ENCODE assay signal across 1 cellular context in the genomic region with DNA sequence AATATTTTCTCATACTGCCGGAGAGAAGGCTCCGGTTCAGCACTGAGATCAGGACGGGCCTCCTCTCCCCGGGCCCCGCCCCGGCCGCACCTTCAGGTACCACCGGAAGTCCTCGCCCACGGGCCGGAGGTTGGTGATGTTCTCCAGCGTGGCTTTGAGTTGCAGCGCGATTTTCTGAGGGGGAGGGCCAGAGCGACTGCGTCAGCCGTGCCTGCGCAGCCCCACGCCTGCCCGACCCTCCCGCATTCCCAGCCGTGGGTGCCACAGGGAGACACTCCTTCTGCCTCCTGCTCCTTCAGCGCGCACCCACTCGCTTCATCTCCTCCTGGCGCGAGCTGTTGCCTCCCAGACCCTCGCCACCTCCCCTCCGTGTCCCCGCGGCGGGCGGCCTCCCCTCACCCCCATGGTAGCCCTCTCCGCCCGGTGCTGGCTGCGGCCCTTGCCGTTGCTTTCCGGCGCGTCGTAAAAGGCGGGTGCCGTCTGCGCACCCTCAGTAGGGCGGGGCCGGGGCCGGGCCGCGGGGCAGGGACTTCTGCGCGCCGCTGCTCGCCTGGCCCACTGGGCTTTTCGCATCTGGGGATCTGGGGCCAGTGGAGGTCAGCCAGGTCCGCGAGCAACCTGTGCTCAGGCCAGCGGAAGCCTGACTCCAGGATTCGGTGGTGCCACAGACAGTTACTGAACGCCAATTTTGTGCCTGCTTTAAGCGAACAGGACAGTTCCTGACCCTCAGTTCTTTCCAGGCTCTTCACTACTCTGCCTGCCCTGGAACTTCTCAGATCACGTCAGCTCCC.
TF ChIP-seq lines count a peak whose summit lies in the region.

A gene (minus strand): TSS at position 464 of the 791 bp plus-strand sequence. CDS start 59 bp downstream, at position 405.

TF ChIP-seq in HepG2, 621 proteins besides CTCF, POLR2A, EP300 and RAD21 (continued from another document and continues in another):
- TF ChIP-seq SRF (IDR thresholded peaks at IDR 0.05; ENCODE audit: low read depth, low read length) (no peak), PTBP1 (IDR thresholded peaks at IDR 0.05; ENCODE audit: low read depth, low read length, poor library complexity, severe bottlenecking) (no peak), JARID2 (CRISPR knock-in tag; IDR thresholded peaks at IDR 0.05; ENCODE audit: insufficient replicate concordance) (no peak), CBX2 (IDR thresholded peaks at IDR 0.05; ENCODE audit: low read depth, low read length) (no peak), CBX2 (CRISPR knock-in tag; IDR thresholded peaks at IDR 0.05; ENCODE audit: low read depth) (0 out of 2 replicates have a peak, but pooled peaks have one; percentile 31), ZBTB7A (CRISPR knock-in tag; IDR thresholded peaks at IDR 0.05) (peak; percentile 88), RXRB (CRISPR knock-in tag; IDR thresholded peaks at IDR 0.05; ENCODE audit: borderline replicate concordance) (peak; percentile 74; the same call in 1 of the 2 replicates), TAF1 (CRISPR knock-in tag; IDR thresholded peaks at IDR 0.05) (peak; percentile 98), ZNF180 (CRISPR knock-in tag; IDR thresholded peaks at IDR 0.05; ENCODE audit: borderline replicate concordance, low read depth) (peak; percentile 85; the same call in 1 of the 2 replicates), SMARCE1 (IDR thresholded peaks at IDR 0.05; ENCODE audit: borderline replicate concordance) (no peak), ATF7 (IDR thresholded peaks at IDR 0.05) (no peak), ATF7 (CRISPR knock-in tag; IDR thresholded peaks at IDR 0.05) (peak; percentile 71; the same call in 1 of the 2 replicates), SSRP1 (CRISPR knock-in tag; IDR thresholded peaks at IDR 0.05) (no peak), HDAC2 (CRISPR knock-in tag; IDR thresholded peaks at IDR 0.05) (peak; percentile 62), KLF16 (CRISPR knock-in tag; IDR thresholded peaks at IDR 0.05) (peak in 1 of 2 experiments; percentile 71; a peak in 1 of 4 replicates), GATAD1 (CRISPR knock-in tag; IDR thresholded peaks at IDR 0.05) (peak; percentile 96), SAP130 (CRISPR knock-in tag; IDR thresholded peaks at IDR 0.05; ENCODE audit: low read depth) (peak; percentile 89), ZMAT3 (CRISPR knock-in tag; conservative IDR thresholded peaks at IDR 0.05) (no peak), ZNF616 (CRISPR knock-in tag; IDR thresholded peaks at IDR 0.05; ENCODE audit: low read depth) (0 out of 2 replicates have a peak, but pooled peaks have one; percentile 46), ZNF350 (CRISPR knock-in tag; IDR thresholded peaks at IDR 0.05; ENCODE audit: borderline replicate concordance, low read depth) (peak; percentile 89), FOXK1 (CRISPR knock-in tag; IDR thresholded peaks at IDR 0.05; ENCODE audit: borderline replicate concordance, low read depth) (peak; percentile 71), CAMTA2 (CRISPR knock-in tag; IDR thresholded peaks at IDR 0.05; ENCODE audit: borderline replicate concordance) (peak; percentile 91; the same call in 1 of the 2 replicates), SOX6 (IDR thresholded peaks at IDR 0.05) (no peak), SOX6 (CRISPR knock-in tag; IDR thresholded peaks at IDR 0.05) (peak; percentile 78), ZFP1 (CRISPR knock-in tag; IDR thresholded peaks at IDR 0.05) (0 out of 2 replicates have a peak, but pooled peaks have one; percentile 66), ZNF629 (CRISPR knock-in tag; conservative IDR thresholded peaks at IDR 0.05) (peak; percentile 18; the same call in 1 of the 2 replicates), AHR (CRISPR knock-in tag; IDR thresholded peaks at IDR 0.05) (0 out of 2 replicates have a peak, but pooled peaks have one; percentile 60)
- TF ChIP-seq, protein P1, sequence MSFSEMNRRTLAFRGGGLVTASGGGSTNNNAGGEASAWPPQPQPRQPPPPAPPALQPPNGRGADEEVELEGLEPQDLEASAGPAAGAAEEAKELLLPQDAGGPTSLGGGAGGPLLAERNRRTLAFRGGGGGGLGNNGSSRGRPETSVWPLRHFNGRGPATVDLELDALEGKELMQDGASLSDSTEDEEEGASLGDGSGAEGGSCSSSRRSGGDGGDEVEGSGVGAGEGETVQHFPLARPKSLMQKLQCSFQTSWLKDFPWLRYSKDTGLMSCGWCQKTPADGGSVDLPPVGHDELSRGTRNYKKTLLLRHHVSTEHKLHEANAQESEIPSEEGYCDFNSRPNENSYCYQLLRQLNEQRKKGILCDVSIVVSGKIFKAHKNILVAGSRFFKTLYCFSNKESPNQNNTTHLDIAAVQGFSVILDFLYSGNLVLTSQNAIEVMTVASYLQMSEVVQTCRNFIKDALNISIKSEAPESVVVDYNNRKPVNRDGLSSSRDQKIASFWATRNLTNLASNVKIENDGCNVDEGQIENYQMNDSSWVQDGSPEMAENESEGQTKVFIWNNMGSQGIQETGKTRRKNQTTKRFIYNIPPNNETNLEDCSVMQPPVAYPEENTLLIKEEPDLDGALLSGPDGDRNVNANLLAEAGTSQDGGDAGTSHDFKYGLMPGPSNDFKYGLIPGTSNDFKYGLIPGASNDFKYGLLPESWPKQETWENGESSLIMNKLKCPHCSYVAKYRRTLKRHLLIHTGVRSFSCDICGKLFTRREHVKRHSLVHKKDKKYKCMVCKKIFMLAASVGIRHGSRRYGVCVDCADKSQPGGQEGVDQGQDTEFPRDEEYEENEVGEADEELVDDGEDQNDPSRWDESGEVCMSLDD (CRISPR knock-in tag; IDR thresholded peaks at IDR 0.05; ENCODE audit: borderline replicate concordance), result no peak; the same call in 1 of the 2 replicates
- TF ChIP-seq, protein P2, sequence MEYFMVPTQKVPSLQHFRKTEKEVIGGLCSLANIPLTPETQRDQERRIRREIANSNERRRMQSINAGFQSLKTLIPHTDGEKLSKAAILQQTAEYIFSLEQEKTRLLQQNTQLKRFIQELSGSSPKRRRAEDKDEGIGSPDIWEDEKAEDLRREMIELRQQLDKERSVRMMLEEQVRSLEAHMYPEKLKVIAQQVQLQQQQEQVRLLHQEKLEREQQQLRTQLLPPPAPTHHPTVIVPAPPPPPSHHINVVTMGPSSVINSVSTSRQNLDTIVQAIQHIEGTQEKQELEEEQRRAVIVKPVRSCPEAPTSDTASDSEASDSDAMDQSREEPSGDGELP (IDR thresholded peaks at IDR 0.05; ENCODE audit: borderline replicate concordance, low read depth), result no peak; the same call in 1 of the 2 replicates
- TF ChIP-seq, protein P3, sequence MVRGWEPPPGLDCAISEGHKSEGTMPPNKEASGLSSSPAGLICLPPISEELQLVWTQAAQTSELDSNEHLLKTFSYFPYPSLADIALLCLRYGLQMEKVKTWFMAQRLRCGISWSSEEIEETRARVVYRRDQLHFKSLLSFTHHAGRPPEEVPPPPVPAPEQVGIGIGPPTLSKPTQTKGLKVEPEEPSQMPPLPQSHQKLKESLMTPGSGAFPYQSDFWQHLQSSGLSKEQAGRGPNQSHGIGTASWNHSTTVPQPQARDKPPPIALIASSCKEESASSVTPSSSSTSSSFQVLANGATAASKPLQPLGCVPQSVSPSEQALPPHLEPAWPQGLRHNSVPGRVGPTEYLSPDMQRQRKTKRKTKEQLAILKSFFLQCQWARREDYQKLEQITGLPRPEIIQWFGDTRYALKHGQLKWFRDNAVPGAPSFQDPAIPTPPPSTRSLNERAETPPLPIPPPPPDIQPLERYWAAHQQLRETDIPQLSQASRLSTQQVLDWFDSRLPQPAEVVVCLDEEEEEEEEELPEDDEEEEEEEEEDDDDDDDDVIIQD (CRISPR knock-in tag; IDR thresholded peaks at IDR 0.05; ENCODE audit: low read depth), result 0 out of 2 replicates have a peak, but pooled peaks have one; percentile 17
- TF ChIP-seq, protein P4, sequence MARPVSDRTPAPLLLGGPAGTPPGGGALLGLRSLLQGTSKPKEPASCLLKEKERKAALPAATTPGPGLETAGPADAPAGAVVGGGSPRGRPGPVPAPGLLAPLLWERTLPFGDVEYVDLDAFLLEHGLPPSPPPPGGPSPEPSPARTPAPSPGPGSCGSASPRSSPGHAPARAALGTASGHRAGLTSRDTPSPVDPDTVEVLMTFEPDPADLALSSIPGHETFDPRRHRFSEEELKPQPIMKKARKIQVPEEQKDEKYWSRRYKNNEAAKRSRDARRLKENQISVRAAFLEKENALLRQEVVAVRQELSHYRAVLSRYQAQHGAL (CRISPR knock-in tag; IDR thresholded peaks at IDR 0.05; ENCODE audit: not compliant biosample characterization), result no peak
- TF ChIP-seq, protein P5, sequence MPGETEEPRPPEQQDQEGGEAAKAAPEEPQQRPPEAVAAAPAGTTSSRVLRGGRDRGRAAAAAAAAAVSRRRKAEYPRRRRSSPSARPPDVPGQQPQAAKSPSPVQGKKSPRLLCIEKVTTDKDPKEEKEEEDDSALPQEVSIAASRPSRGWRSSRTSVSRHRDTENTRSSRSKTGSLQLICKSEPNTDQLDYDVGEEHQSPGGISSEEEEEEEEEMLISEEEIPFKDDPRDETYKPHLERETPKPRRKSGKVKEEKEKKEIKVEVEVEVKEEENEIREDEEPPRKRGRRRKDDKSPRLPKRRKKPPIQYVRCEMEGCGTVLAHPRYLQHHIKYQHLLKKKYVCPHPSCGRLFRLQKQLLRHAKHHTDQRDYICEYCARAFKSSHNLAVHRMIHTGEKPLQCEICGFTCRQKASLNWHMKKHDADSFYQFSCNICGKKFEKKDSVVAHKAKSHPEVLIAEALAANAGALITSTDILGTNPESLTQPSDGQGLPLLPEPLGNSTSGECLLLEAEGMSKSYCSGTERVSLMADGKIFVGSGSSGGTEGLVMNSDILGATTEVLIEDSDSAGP (CRISPR knock-in tag; IDR thresholded peaks at IDR 0.05; ENCODE audit: borderline replicate concordance), result peak; percentile 91; the same call in 1 of the 2 replicates
- TF ChIP-seq, protein P6, sequence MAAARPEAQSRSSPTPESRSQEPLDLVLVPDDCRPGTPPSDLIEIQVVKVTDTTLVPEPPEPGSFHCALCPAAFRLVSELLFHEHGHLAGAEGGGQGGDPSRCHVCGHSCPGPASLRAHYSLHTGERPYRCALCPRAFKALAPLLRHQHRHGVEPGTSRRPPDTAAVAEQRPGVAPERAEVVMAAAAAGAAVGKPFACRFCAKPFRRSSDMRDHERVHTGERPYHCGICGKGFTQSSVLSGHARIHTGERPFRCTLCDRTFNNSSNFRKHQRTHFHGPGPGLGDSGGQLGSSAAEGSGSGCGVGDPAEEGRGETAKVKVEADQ (CRISPR knock-in tag; IDR thresholded peaks at IDR 0.05; ENCODE audit: borderline replicate concordance), result peak; percentile 97
- TF ChIP-seq, protein P7, sequence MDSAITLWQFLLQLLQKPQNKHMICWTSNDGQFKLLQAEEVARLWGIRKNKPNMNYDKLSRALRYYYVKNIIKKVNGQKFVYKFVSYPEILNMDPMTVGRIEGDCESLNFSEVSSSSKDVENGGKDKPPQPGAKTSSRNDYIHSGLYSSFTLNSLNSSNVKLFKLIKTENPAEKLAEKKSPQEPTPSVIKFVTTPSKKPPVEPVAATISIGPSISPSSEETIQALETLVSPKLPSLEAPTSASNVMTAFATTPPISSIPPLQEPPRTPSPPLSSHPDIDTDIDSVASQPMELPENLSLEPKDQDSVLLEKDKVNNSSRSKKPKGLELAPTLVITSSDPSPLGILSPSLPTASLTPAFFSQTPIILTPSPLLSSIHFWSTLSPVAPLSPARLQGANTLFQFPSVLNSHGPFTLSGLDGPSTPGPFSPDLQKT (CRISPR knock-in tag; IDR thresholded peaks at IDR 0.05; ENCODE audit: borderline replicate concordance), result no peak; the same call in 1 of the 2 replicates
- TF ChIP-seq, protein P8, sequence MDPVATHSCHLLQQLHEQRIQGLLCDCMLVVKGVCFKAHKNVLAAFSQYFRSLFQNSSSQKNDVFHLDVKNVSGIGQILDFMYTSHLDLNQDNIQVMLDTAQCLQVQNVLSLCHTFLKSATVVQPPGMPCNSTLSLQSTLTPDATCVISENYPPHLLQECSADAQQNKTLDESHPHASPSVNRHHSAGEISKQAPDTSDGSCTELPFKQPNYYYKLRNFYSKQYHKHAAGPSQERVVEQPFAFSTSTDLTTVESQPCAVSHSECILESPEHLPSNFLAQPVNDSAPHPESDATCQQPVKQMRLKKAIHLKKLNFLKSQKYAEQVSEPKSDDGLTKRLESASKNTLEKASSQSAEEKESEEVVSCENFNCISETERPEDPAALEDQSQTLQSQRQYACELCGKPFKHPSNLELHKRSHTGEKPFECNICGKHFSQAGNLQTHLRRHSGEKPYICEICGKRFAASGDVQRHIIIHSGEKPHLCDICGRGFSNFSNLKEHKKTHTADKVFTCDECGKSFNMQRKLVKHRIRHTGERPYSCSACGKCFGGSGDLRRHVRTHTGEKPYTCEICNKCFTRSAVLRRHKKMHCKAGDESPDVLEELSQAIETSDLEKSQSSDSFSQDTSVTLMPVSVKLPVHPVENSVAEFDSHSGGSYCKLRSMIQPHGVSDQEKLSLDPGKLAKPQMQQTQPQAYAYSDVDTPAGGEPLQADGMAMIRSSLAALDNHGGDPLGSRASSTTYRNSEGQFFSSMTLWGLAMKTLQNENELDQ (CRISPR knock-in tag; IDR thresholded peaks at IDR 0.05; ENCODE audit: borderline replicate concordance), result no peak
- TF ChIP-seq, protein P9, sequence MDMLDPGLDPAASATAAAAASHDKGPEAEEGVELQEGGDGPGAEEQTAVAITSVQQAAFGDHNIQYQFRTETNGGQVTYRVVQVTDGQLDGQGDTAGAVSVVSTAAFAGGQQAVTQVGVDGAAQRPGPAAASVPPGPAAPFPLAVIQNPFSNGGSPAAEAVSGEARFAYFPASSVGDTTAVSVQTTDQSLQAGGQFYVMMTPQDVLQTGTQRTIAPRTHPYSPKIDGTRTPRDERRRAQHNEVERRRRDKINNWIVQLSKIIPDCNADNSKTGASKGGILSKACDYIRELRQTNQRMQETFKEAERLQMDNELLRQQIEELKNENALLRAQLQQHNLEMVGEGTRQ (IDR thresholded peaks at IDR 0.05; ENCODE audit: low read depth, low read length), result no peak
- TF ChIP-seq, protein P9 (CRISPR knock-in tag; IDR thresholded peaks at IDR 0.05; ENCODE audit: borderline replicate concordance), result no peak; the same call in 1 of the 2 replicates
- TF ChIP-seq, protein P10, sequence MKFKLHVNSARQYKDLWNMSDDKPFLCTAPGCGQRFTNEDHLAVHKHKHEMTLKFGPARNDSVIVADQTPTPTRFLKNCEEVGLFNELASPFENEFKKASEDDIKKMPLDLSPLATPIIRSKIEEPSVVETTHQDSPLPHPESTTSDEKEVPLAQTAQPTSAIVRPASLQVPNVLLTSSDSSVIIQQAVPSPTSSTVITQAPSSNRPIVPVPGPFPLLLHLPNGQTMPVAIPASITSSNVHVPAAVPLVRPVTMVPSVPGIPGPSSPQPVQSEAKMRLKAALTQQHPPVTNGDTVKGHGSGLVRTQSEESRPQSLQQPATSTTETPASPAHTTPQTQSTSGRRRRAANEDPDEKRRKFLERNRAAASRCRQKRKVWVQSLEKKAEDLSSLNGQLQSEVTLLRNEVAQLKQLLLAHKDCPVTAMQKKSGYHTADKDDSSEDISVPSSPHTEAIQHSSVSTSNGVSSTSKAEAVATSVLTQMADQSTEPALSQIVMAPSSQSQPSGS (CRISPR knock-in tag; IDR thresholded peaks at IDR 0.05), result peak; percentile 58; the same call in 1 of the 2 replicates
- TF ChIP-seq, protein P11, sequence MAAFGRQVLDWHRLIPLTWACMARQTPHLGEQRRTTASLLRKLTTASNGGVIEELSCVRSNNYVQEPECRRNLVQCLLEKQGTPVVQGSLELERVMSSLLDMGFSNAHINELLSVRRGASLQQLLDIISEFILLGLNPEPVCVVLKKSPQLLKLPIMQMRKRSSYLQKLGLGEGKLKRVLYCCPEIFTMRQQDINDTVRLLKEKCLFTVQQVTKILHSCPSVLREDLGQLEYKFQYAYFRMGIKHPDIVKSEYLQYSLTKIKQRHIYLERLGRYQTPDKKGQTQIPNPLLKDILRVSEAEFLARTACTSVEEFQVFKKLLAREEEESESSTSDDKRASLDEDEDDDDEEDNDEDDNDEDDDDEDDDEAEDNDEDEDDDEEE (CRISPR knock-in tag; IDR thresholded peaks at IDR 0.05), result no peak
